17 cellular contexts compared by ENCODE assay signal in genomic region chr6:136323431-136324112, GRCh38. TPM values are rescaled to one million over a fixed set of nuclear protein-coding genes. Genes with fewer than 3 reads are reported as not detected.
DNase-seq lines count a peak whose midpoint lies in the region; ATAC-seq and TF ChIP-seq lines count a peak whose summit lies in the region.
"Had no signal": no experiment of that assay in that cellular context is flagged by ENCODE, and none has a peak within 500 bp of the region (broad histone marks: within the 10 kb centered on the region; RNA-seq: fewer than 3 reads in every experiment).

No MANE protein-coding gene starts in this region.

- no peak overlapping the region for H3K4me2 ChIP-seq in GM23338
- H3K4me2 ChIP-seq: BLaER1 treated with 17β-estradiol and CSF1 and Interleukin-3, amounts not matched to agents 10 nM and 100 nM had no signal

- DNase-seq in GM23338 (ENCODE audit: low spot score) (no peak), amniotic epithelial cell (ENCODE audit: low read depth) (peak; percentile 77), fibroblast of villous mesenchyme (ENCODE audit: low read depth) (peak; percentile 13), retinal pigment epithelial cell (ENCODE audit: low read depth) (peak; percentile 84), RWPE1 (ENCODE audit: low spot score) (no peak)
- DNase-seq in activated naive CD4-positive, alpha-beta T cell treated with anti-CD3 and anti-CD28 coated beads, Interleukin-2, amount 50 U/mL, for 72 hours (ENCODE audit: low spot score in 2 of 2) = no peak
- no peak for DNase-seq in activated CD4-positive, alpha-beta T cell treated with anti-CD3 and anti-CD28 coated beads for 1 hour
- DNase-seq: activated CD4-positive, alpha-beta T cell treated with anti-CD3 and anti-CD28 coated beads for 36 hours; DND-41; H7; KBM-7; T-helper 1 cell had no signal

- TF ChIP-seq CTCF in GM23338 (conservative IDR thresholded peaks at IDR 0.05; ENCODE audit: low read depth in 2 of 2) (no peak), fibroblast of villous mesenchyme (IDR thresholded peaks at IDR 0.05; ENCODE audit: insufficient read depth, low read depth, low read length) (no peak), retinal pigment epithelial cell (conservative IDR thresholded peaks at IDR 0.05; ENCODE audit: low read depth, low read length) (no peak), RWPE1 (conservative IDR thresholded peaks at IDR 0.05; ENCODE audit: low read depth) (no peak)

- H3K79me2 ChIP-seq in GM23338 (replicated peaks; ENCODE audit: insufficient read depth) = no peaks in the 10 kb centered on the region

- H3K36me3 ChIP-seq in GM23338 (ENCODE audit: insufficient read depth) = no peaks in the 10 kb centered on the region
- H3K36me3 ChIP-seq: BLaER1 treated with 17β-estradiol and CSF1 and Interleukin-3, amounts not matched to agents 10 nM and 100 nM had no signal

- peak overlapping the region; percentile 63; the same call in 1 of the 2 replicates for H2AFZ ChIP-seq in GM23338

- H3K27me3 Mint-ChIP-seq in GM23338 (ENCODE audit: insufficient read depth, low read depth, poor library complexity) = no peaks in the 10 kb centered on the region
- H3K27me3 Mint-ChIP-seq: activated CD4-positive, alpha-beta T cell treated with anti-CD3 and anti-CD28 coated beads for 36 hours; activated naive CD4-positive, alpha-beta T cell treated with anti-CD3 and anti-CD28 coated beads, Interleukin-2, amount 50 U/mL, for 24 hours had no signal

- ATAC-seq in GM23338 = no peak
- ATAC-seq in activated naive CD4-positive, alpha-beta T cell treated with anti-CD3 and anti-CD28 coated beads, Interleukin-2, amount 50 U/mL, for 72 hours = no peak
- ATAC-seq: activated CD4-positive, alpha-beta T cell treated with anti-CD3 and anti-CD28 coated beads for 36 hours; Panc1 had no signal

- H3K4me3 ChIP-seq in GM23338 = no peak overlapping the region
- no peak overlapping the region for H3K4me3 ChIP-seq in fibroblast of villous mesenchyme (ENCODE audit: low read depth, low read length)
- H3K4me3 ChIP-seq in retinal pigment epithelial cell (ENCODE audit: low read length) = no peak overlapping the region
- H3K4me3 ChIP-seq: BLaER1 treated with 17β-estradiol and CSF1 and Interleukin-3, amounts not matched to agents 10 nM and 100 nM; coronary artery; lung had no signal

- no peaks in the 10 kb centered on the region for H3K9me2 ChIP-seq in GM23338 (ENCODE audit: insufficient read depth)

- H3K4me1 ChIP-seq in GM23338 (ENCODE audit: insufficient read depth) = no peaks in the 10 kb centered on the region

- H3K27ac ChIP-seq in GM23338 (ENCODE audit: low read depth) (no peak overlapping the region), RWPE1 (no peak overlapping the region)
- H3K27ac ChIP-seq: BLaER1 treated with 17β-estradiol and CSF1 and Interleukin-3, amounts not matched to agents 10 nM and 100 nM; coronary artery had no signal

- H3K9me3 Mint-ChIP-seq in GM23338 = no peaks in the 10 kb centered on the region
- no peaks in the 10 kb centered on the region for H3K9me3 Mint-ChIP-seq in activated naive CD4-positive, alpha-beta T cell treated with anti-CD3 and anti-CD28 coated beads, Interleukin-2, amount 50 U/mL, for 72 hours
- H3K9me3 Mint-ChIP-seq: activated naive CD4-positive, alpha-beta T cell treated with anti-CD3 and anti-CD28 coated beads, Interleukin-2, amount 50 U/mL, for 24 hours had no signal

- no peak overlapping the region for H3K4me3 Mint-ChIP-seq in GM23338
- H3K4me3 Mint-ChIP-seq: activated CD4-positive, alpha-beta T cell treated with anti-CD3 and anti-CD28 coated beads for 36 hours; activated naive CD4-positive, alpha-beta T cell treated with anti-CD3 and anti-CD28 coated beads, Interleukin-2, amount 50 U/mL, for 24 hours had no signal

- CTCF ChIA-PET in RWPE1 (lab: Yijun Ruan, JAX) = no interaction called here

- no peaks in the 10 kb centered on the region for H4K20me1 ChIP-seq in GM23338 (replicated peaks; ENCODE audit: insufficient read depth)
- H4K20me1 ChIP-seq: BLaER1 treated with 17β-estradiol and CSF1 and Interleukin-3, amounts not matched to agents 10 nM and 100 nM had no signal

- no peaks in the 10 kb centered on the region for H3K4me1 Mint-ChIP-seq in GM23338
- H3K4me1 Mint-ChIP-seq: activated CD4-positive, alpha-beta T cell treated with anti-CD3 and anti-CD28 coated beads for 36 hours; activated naive CD4-positive, alpha-beta T cell treated with anti-CD3 and anti-CD28 coated beads, Interleukin-2, amount 50 U/mL, for 24 hours had no signal

- no peak overlapping the region for H3K27ac Mint-ChIP-seq in GM23338
- H3K27ac Mint-ChIP-seq in activated naive CD4-positive, alpha-beta T cell treated with anti-CD3 and anti-CD28 coated beads, Interleukin-2, amount 50 U/mL, for 72 hours = no peak overlapping the region
- H3K27ac Mint-ChIP-seq: activated CD4-positive, alpha-beta T cell treated with anti-CD3 and anti-CD28 coated beads for 36 hours; activated naive CD4-positive, alpha-beta T cell treated with anti-CD3 and anti-CD28 coated beads, Interleukin-2, amount 50 U/mL, for 24 hours had no signal

- H3K27me3 ChIP-seq in GM23338 (ENCODE audit: insufficient read depth) = no peaks in the 10 kb centered on the region
- H3K27me3 ChIP-seq: BLaER1 treated with 17β-estradiol and CSF1 and Interleukin-3, amounts not matched to agents 10 nM and 100 nM had no signal

- POLR2A ChIA-PET in RWPE1 (lab: Yijun Ruan, JAX; ENCODE audit: low non-redundant PET) = no interaction called here

- H3K36me3 Mint-ChIP-seq in GM23338 (ENCODE audit: low read depth) = no peaks in the 10 kb centered on the region
- no peaks in the 10 kb centered on the region for H3K36me3 Mint-ChIP-seq in activated naive CD4-positive, alpha-beta T cell treated with anti-CD3 and anti-CD28 coated beads, Interleukin-2, amount 50 U/mL, for 72 hours
- H3K36me3 Mint-ChIP-seq: activated naive CD4-positive, alpha-beta T cell treated with anti-CD3 and anti-CD28 coated beads, Interleukin-2, amount 50 U/mL, for 24 hours had no signal

- H3F3A ChIP-seq in GM23338 (replicated peaks; ENCODE audit: low read depth) = no peaks in the 10 kb centered on the region

TF ChIP-seq in GM23338, 12 proteins besides CTCF, POLR2A, EP300 and RAD21 (continues in another document):
- TF ChIP-seq ZNF331 (CRISPR knock-in tag; IDR thresholded peaks at IDR 0.05; ENCODE audit: low read depth) (no peak), CREB1 (CRISPR knock-in tag; IDR thresholded peaks at IDR 0.05; ENCODE audit: low read depth) (no peak), ETS1 (IDR thresholded peaks at IDR 0.05) (no peak), EZH2 (IDR thresholded peaks at IDR 0.05; ENCODE audit: low read depth, unreplicated experiment) (no peak), STAT1 (IDR thresholded peaks at IDR 0.05; ENCODE audit: unreplicated experiment) (no peak)
- TF ChIP-seq, protein P1, sequence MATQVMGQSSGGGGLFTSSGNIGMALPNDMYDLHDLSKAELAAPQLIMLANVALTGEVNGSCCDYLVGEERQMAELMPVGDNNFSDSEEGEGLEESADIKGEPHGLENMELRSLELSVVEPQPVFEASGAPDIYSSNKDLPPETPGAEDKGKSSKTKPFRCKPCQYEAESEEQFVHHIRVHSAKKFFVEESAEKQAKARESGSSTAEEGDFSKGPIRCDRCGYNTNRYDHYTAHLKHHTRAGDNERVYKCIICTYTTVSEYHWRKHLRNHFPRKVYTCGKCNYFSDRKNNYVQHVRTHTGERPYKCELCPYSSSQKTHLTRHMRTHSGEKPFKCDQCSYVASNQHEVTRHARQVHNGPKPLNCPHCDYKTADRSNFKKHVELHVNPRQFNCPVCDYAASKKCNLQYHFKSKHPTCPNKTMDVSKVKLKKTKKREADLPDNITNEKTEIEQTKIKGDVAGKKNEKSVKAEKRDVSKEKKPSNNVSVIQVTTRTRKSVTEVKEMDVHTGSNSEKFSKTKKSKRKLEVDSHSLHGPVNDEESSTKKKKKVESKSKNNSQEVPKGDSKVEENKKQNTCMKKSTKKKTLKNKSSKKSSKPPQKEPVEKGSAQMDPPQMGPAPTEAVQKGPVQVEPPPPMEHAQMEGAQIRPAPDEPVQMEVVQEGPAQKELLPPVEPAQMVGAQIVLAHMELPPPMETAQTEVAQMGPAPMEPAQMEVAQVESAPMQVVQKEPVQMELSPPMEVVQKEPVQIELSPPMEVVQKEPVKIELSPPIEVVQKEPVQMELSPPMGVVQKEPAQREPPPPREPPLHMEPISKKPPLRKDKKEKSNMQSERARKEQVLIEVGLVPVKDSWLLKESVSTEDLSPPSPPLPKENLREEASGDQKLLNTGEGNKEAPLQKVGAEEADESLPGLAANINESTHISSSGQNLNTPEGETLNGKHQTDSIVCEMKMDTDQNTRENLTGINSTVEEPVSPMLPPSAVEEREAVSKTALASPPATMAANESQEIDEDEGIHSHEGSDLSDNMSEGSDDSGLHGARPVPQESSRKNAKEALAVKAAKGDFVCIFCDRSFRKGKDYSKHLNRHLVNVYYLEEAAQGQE (IDR thresholded peaks at IDR 0.05; ENCODE audit: unreplicated experiment) = no peak

RNA-seq across cellular contexts. Expression of gene BCLAF1, which starts 33.9 kb away (rescaled TPM):
- 133 and 141 TPM in 2 replicates for total RNA-seq in GM23338 (2014; rRNA removed; shearing (Covaris generic))
- 109 and 151 TPM in 2 replicates for polyA plus RNA-seq in GM23338 (2016; fragmentation: Nextera tagmentation; extraction: Ambion mirVana)
- total RNA-seq in fibroblast of villous mesenchyme = 116 and 154 TPM in 2 replicates
- 100 to 1,000 TPM; 101 to 159 TPM for total RNA-seq in activated naive CD4-positive, alpha-beta T cell treated with anti-CD3 and anti-CD28 coated beads, Interleukin-2, amount 50 U/mL, for 72 hours

Comparison
In these comparisons a context has a peak if more than half of its experiments do, and no peak if none do; other contexts are left out.
1. DNase-seq: peak in amniotic epithelial cell (single experiment), fibroblast of villous mesenchyme (single experiment) and retinal pigment epithelial cell (single experiment); none in GM23338 (single experiment), activated naive CD4-positive, alpha-beta T cell treated with anti-CD3 and anti-CD28 coated beads, Interleukin-2, amount 50 U/mL, for 72 hours (0 of 2), activated CD4-positive, alpha-beta T cell treated with anti-CD3 and anti-CD28 coated beads for 1 hour (single experiment) and RWPE1 (single experiment).